ENCODE assay signal across 11 cellular contexts in the genomic region with DNA sequence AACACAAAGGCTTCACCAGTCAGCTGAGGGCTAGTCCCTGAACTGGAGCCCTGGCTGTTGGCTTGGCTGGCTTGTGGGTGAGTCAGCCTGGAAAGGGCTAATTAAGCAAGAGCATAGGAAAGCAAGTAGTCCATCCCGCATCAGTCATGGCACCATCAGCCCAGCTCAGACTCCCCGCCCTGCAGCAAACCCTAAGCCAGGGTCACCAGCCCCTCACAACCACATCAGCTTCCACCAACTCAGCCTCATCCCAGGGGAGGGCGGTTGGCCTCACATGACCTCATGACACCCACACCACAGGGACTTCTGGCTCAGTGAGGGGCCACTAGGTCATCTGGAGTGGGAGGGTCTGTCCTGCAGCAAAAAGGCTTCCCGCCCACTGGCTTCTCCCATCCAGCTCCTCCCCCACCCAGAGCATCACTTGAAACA. TPM values are rescaled to one million over a fixed set of nuclear protein-coding genes. Genes with fewer than 3 reads are reported as not detected.
DNase-seq lines count a peak whose midpoint lies in the region; TF ChIP-seq lines count a peak whose summit lies in the region.
"Had no signal": no experiment of that assay in that cellular context is flagged by ENCODE, and none has a peak within 500 bp of the region (broad histone marks: within the 10 kb centered on the region; RNA-seq: fewer than 3 reads in every experiment).

No MANE protein-coding gene starts in this region.

- TF ChIP-seq POLR2A in breast epithelium (IDR thresholded peaks at IDR 0.05) (no peak), tibial nerve (IDR thresholded peaks at IDR 0.05) (no peak)

- no peak overlapping the region for H3K4me3 ChIP-seq in breast epithelium
- H3K4me3 ChIP-seq in tibial nerve, result no peak overlapping the region
- H3K4me3 ChIP-seq: thoracic aorta had no signal

- peak overlapping the region; percentile 87 to 92 for H3K27ac ChIP-seq in breast epithelium
- no peak overlapping the region for H3K27ac ChIP-seq in tibial nerve
- H3K27ac ChIP-seq: thoracic aorta had no signal

- TF ChIP-seq EP300 in tibial nerve (IDR thresholded peaks at IDR 0.05), result no peak

- no peaks in the 10 kb centered on the region for H3K27me3 ChIP-seq in breast epithelium
- H3K27me3 ChIP-seq in tibial nerve, result no peaks in the 10 kb centered on the region

- H3K9me3 ChIP-seq in breast epithelium (no peaks in the 10 kb centered on the region), tibial nerve (no peaks in the 10 kb centered on the region)
- H3K9me3 ChIP-seq: thoracic aorta had no signal

- DNase-seq in SIG-M5 treated with dmso at 0.1 percent for 504 hours (lab: John Stamatoyannopoulos, UW; ENCODE audit: unreplicated experiment), result peak; percentile 18
- no peak for DNase-seq in SIG-M5 (lab: John Stamatoyannopoulos, UW)
- DNase-seq in breast epithelium (ENCODE audit: low spot score in 2 of 2), result peak; percentile 19 to 48
- DNase-seq in iris pigment epithelial cell (ENCODE audit: low read depth), result peak; percentile 91
- DNase-seq in tibial nerve (ENCODE audit: low spot score in 2 of 2), result peak; percentile 18 to 33
- no peak for DNase-seq in 8988T
- DNase-seq in DMS79 treated with DMSO at 0.1 percent for 48 hours (lab: John Stamatoyannopoulos, UW), result no peak
- no peak for DNase-seq in DMS153 (lab: John Stamatoyannopoulos, UW)
- DNase-seq: NCI-H146, small intestine had no signal

- H3K4me1 ChIP-seq in breast epithelium (peaks cover 13 to 17% of the 10 kb centered on the region in 2 donors), tibial nerve (peaks cover 0 to 9% (median 0%) of the 10 kb centered on the region in 4 donors)

- no peaks in the 10 kb centered on the region for H3K36me3 ChIP-seq in breast epithelium
- peaks cover 7 to 71% (median 20%) of the 10 kb centered on the region in 3 donors for H3K36me3 ChIP-seq in tibial nerve

- 70 to 90% methylated on average over 4 of the region's 4 CpGs for WGBS in tibial nerve, 2 donors

- intact Hi-C loops in breast epithelium (cut with DNase I; ENCODE audit: low total_unique reads), result no loop called here

- TF ChIP-seq CTCF in breast epithelium (IDR thresholded peaks at IDR 0.05) (no peak), tibial nerve (IDR thresholded peaks at IDR 0.05) (no peak)

RNA-seq across cellular contexts. Expression of a gene that starts 7.0 kb away (rescaled TPM):
- total RNA-seq in breast epithelium (1 to 10 TPM; 1.6 to 7.0 (median 6.2) TPM), tibial nerve (10 to 100 TPM in 1 of 4 donors, 1 to 10 TPM in 3; 4.5 to 12.9 (median 8.0) TPM)

RNA-seq across cellular contexts. Expression of a gene that starts 35.9 kb away (rescaled TPM):
- under 1 TPM in 1 of 3 donors, not detected in 2; 0.59 TPM for total RNA-seq in breast epithelium
- 10 to 100 TPM in 1 of 4 donors, 1 to 10 TPM in 3; 2.2 to 21.2 (median 2.5) TPM for total RNA-seq in tibial nerve

RNA-seq across cellular contexts. Expression of a gene that starts 37.3 kb away (rescaled TPM):
- total RNA-seq in breast epithelium, result 100 to 1,000 TPM in 1 of 3 donors, 10 to 100 TPM in 2; 41.4 to 144 (median 56.4) TPM
- total RNA-seq in tibial nerve, result 100 to 1,000 TPM in 1 of 4 donors, 10 to 100 TPM in 3; 69.3 to 132 (median 80.6) TPM

Comparison
In these comparisons a context has a peak if more than half of its experiments do, and no peak if none do; other contexts are left out.
1. DNase-seq: peak in SIG-M5 treated with dmso at 0.1 percent for 504 hours (single experiment), breast epithelium (2 of 2), iris pigment epithelial cell (single experiment) and tibial nerve (2 of 2); none in SIG-M5 (single experiment), 8988T (single experiment), DMS79 treated with DMSO at 0.1 percent for 48 hours (single experiment) and DMS153 (single experiment).
2. H3K27ac ChIP-seq: peak in breast epithelium (2 of 2); none in tibial nerve (0 of 4).